In the genomic region with DNA sequence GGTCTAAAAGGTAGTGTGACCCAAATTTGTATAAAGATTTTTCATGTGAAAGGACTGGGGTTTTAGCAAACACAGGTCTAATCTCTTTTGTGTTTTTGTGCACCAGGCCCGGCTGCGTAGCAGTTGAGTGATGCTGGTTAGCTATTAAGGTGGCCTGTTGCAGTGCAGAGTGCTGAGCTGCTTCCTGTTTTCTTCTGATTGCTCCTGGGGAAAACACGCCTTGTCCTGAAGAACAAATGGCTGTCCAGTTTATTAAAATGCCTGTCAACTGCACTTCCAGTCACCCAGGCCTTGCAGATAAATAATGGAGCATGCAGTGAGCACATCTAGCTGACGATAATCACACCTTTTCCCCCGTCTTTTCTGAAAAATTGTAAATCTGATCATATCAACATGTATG, we compare ENCODE assay signal across 8 cellular contexts. TPM values are rescaled to one million over a fixed set of nuclear protein-coding genes. Genes with fewer than 3 reads are reported as not detected.
A peak's percentile ranks its signal among the peaks of the same experiment; 100 is the strongest.
DNase-seq lines count a peak whose midpoint lies in the region; ATAC-seq and TF ChIP-seq lines count a peak whose summit lies in the region.

No MANE protein-coding gene starts in this region.

- intact Hi-C loops in IMR-90 (cut with micrococcal nuclease) (loop anchor here (1.0 to 5.0 kb wide), 4 partner anchors 96 to 1359 kb away; a partner anchor contains a TSS), Panc1 (cut with micrococcal nuclease; ENCODE audit: unreplicated experiment) (loop anchor here (2.0 to 10.0 kb wide), 4 partner anchors 82 to 696 kb away; a partner anchor contains a TSS)

- no peak overlapping the region for H3K18ac ChIP-seq in IMR-90 (ENCODE audit: low read depth, low read length)

- H3K9me3 Mint-ChIP-seq in neural crest cell: no peaks in the 10 kb centered on the region

- no peak overlapping the region for H3K56ac ChIP-seq in IMR-90 (ENCODE audit: extremely low read depth, insufficient read depth, low read length)

- no peak overlapping the region for H3K23ac ChIP-seq in IMR-90 (ENCODE audit: low read depth, low read length)

- no peak overlapping the region for H4K5ac ChIP-seq in IMR-90 (ENCODE audit: low read depth, low read length)

- no peak overlapping the region for H2BK5ac ChIP-seq in IMR-90 (ENCODE audit: low read depth, low read length, poor library complexity, severe bottlenecking)

- no peak overlapping the region for H3K4ac ChIP-seq in IMR-90 (ENCODE audit: low read depth, low read length)

- DNase-seq in IMR-90 (peak; percentile 87), Panc1 (ENCODE audit: low read depth, low spot score) (peak; percentile 87), fibroblast of pulmonary artery (ENCODE audit: low read depth) (peak; percentile 97), neural crest cell (ENCODE audit: low read depth, low spot score) (peak; percentile 45)
- DNase-seq in activated T-helper 1 cell treated with anti-CD3 and anti-CD28 coated beads, Interleukin-2, amount 50 U/mL, for 16 hours (ENCODE audit: low read depth in 1 of 2, low spot score in 1 of 2): peak; percentile 46 to 49

- peaks cover 8% of the 10 kb centered on the region for H3F3A ChIP-seq in DOHH2 (ENCODE audit: control insufficient read depth, insufficient read depth)

- POLR2A ChIA-PET in IMR-90 (lab: Charles Lee; ENCODE audit: unreplicated experiment): no interaction called here
- POLR2A ChIA-PET in Panc1 (lab: Charles Lee): no interaction called here

- no peak overlapping the region for H2BK15ac ChIP-seq in IMR-90 (ENCODE audit: low read depth, low read length)

- H4K20me1 ChIP-seq in DOHH2 (ENCODE audit: control insufficient read depth, insufficient read depth, low read depth, low read length) (no peaks in the 10 kb centered on the region), IMR-90 (ENCODE audit: insufficient read depth, low read length) (no peaks in the 10 kb centered on the region)

- H3K27me3 ChIP-seq in DOHH2 (ENCODE audit: control insufficient read depth, low read length) (no peaks in the 10 kb centered on the region), IMR-90 (ENCODE audit: control insufficient read depth, insufficient read depth, low read length) (no peaks in the 10 kb centered on the region), Panc1 (ENCODE audit: control insufficient read depth, insufficient read depth, low read length) (no peaks in the 10 kb centered on the region)

- H3K79me2 ChIP-seq in DOHH2 (ENCODE audit: control insufficient read depth, low read length): peaks cover 48% of the 10 kb centered on the region

- peaks cover 8% of the 10 kb centered on the region for H3K36me3 Mint-ChIP-seq in neural crest cell (ENCODE audit: low read depth)

- H3K27ac ChIP-seq in DOHH2 (ENCODE audit: low read depth, low read length) (peak overlapping the region; percentile 87), IMR-90 (ENCODE audit: insufficient read depth, low read length) (no peak overlapping the region), Panc1 (ENCODE audit: low read length) (peak overlapping the region; percentile 94), temporal lobe (ENCODE audit: low read depth, low read length) (peak overlapping the region; percentile 96)

- peak overlapping the region; percentile 89 for H3K4me3 ChIP-seq in DOHH2 (ENCODE audit: low read length)
- H3K4me3 ChIP-seq in IMR-90 (ENCODE audit: insufficient read depth, low read depth, low read length): peak overlapping the region; percentile 91
- peak overlapping the region; percentile 83 to 90 for H3K4me3 ChIP-seq in Panc1 (ENCODE audit: low read depth in 2 of 2, low read length in 2 of 2)
- peak overlapping the region; percentile 70 for H3K4me3 ChIP-seq in fibroblast of pulmonary artery (replicated peaks; ENCODE audit: low read depth, low read length)

- no peak overlapping the region for H3K14ac ChIP-seq in IMR-90 (replicated peaks; ENCODE audit: low read depth, low read length)

- in situ Hi-C loops in IMR-90 (cut with MboI; ENCODE audit: low sequenced_read_pairs): loop anchor here (25.0 kb wide), 1 partner anchor 1369 kb away; no protein-coding TSS in a partner anchor
- in situ Hi-C loops in Panc1 (cut with HindIII; ENCODE audit: low pct_unique_long_range_greater_than_20kb, low sequenced_read_pairs): no loop called here

- no TSS peak for BruUV-seq in IMR-90 (replicated peaks; lab: Mats Ljungman, UMichigan)
- no TSS peak for BruUV-seq in Panc1 (replicated peaks; lab: Mats Ljungman, UMichigan)

- no peak overlapping the region for H4K91ac ChIP-seq in IMR-90 (ENCODE audit: insufficient read depth, low read depth, low read length)

- no peak overlapping the region for H3K9ac ChIP-seq in IMR-90 (ENCODE audit: low read depth, low read length)

- H3K4me3 Mint-ChIP-seq in neural crest cell: peak overlapping the region; percentile 98

- no peak overlapping the region for H2BK20ac ChIP-seq in IMR-90 (ENCODE audit: low read depth, low read length)

- peak overlapping the region; percentile 37 to 66; a peak in 2 of 4 replicates for H4K8ac ChIP-seq in IMR-90 (ENCODE audit: low read depth in 2 of 2, low read length in 2 of 2)

- no peaks in the 10 kb centered on the region for H3K9me2 ChIP-seq in DOHH2 (replicated peaks; ENCODE audit: control insufficient read depth, low read length)

- dilution Hi-C loops in IMR-90 (cut with HindIII; ENCODE audit: low sequenced_read_pairs, unreplicated experiment): no loop called here

- CTCF ChIA-PET in IMR-90 (lab: Yijun Ruan, JAX) (interaction anchor here (0.5 kb wide), 1 partner anchor 1395 kb away, joined by 5 read pairs; no protein-coding TSS in a partner anchor), Panc1 (lab: Charles Lee) (no interaction called here)

- H3K9me3 ChIP-seq in DOHH2 (ENCODE audit: control insufficient read depth, insufficient read depth, low read length) (no peaks in the 10 kb centered on the region), IMR-90 (ENCODE audit: control insufficient read depth, insufficient read depth, low read length) (no peaks in the 10 kb centered on the region), Panc1 (ENCODE audit: control insufficient read depth, insufficient read depth, low read depth, low read length) (no peaks in the 10 kb centered on the region)

- H2BK120ac ChIP-seq in IMR-90 (ENCODE audit: low read depth, low read length): no peak overlapping the region

- H3K27ac Mint-ChIP-seq in neural crest cell (ENCODE audit: unreplicated experiment): peak overlapping the region; percentile 98

- TF ChIP-seq RAD21 in IMR-90 (IDR thresholded peaks at IDR 0.05; ENCODE audit: low read length): no peak

- peak overlapping the region; percentile 65 for H2AFZ ChIP-seq in IMR-90 (replicated peaks; ENCODE audit: low read length, poor library complexity)

- TF ChIP-seq POLR2A in IMR-90 (IDR thresholded peaks at IDR 0.05; ENCODE audit: low read depth, low read length): no peak

- H3K9me1 ChIP-seq in IMR-90 (ENCODE audit: insufficient read depth, low read length): no peaks in the 10 kb centered on the region

- H3K4me2 ChIP-seq in DOHH2 (ENCODE audit: low read length): peak overlapping the region; percentile 67
- peak overlapping the region; percentile 98 for H3K4me2 ChIP-seq in IMR-90 (ENCODE audit: low read depth, low read length)

- H3K4me1 ChIP-seq in DOHH2 (ENCODE audit: control insufficient read depth, low read length): peaks cover 18% of the 10 kb centered on the region
- no peaks in the 10 kb centered on the region for H3K4me1 ChIP-seq in IMR-90 (ENCODE audit: control insufficient read depth, insufficient read depth, low read length)
- H3K4me1 ChIP-seq in Panc1 (ENCODE audit: control insufficient read depth, insufficient read depth, low read length): peaks cover 8% of the 10 kb centered on the region; the same call in 1 of the 2 replicates

- H2AK9ac ChIP-seq in IMR-90 (replicated peaks; ENCODE audit: low read depth, low read length, poor library complexity): no peak overlapping the region

- no peak overlapping the region for H2AK5ac ChIP-seq in IMR-90 (ENCODE audit: low read depth, low read length)

- no peaks in the 10 kb centered on the region for H3K27me3 Mint-ChIP-seq in neural crest cell (ENCODE audit: low read depth)

- H3K36me3 ChIP-seq in DOHH2 (ENCODE audit: control insufficient read depth, low read length) (peaks cover 44% of the 10 kb centered on the region), IMR-90 (ENCODE audit: control insufficient read depth, insufficient read depth, low read length) (no peaks in the 10 kb centered on the region), Panc1 (ENCODE audit: control insufficient read depth, insufficient read depth, low read length) (peaks cover 2% of the 10 kb centered on the region; the same call in 1 of the 2 replicates)

- TF ChIP-seq CTCF in DOHH2 (IDR thresholded peaks at IDR 0.05; ENCODE audit: low read depth, low read length, poor library complexity, severe bottlenecking) (no peak), IMR-90 (conservative IDR thresholded peaks at IDR 0.05; ENCODE audit: low read depth, low read length) (no peak), Panc1 (IDR thresholded peaks at IDR 0.05) (no peak), fibroblast of pulmonary artery (IDR thresholded peaks at IDR 0.05; ENCODE audit: low read length, missing control alignments) (no peak), neural crest cell (conservative IDR thresholded peaks at IDR 0.05) (no peak)

- peaks cover 37% of the 10 kb centered on the region for H3K4me1 Mint-ChIP-seq in neural crest cell

- WGBS in IMR-90 (ENCODE audit: extremely low coverage in 2 of 2, insufficient read length in 1 of 2), 2 experiments: no CpG with 5 or more reads among the region's 5 CpGs

- H3K79me1 ChIP-seq in IMR-90 (ENCODE audit: low read depth in 1 of 2, low read length in 2 of 2): peaks cover 9 to 22% of the 10 kb centered on the region in 2 experiments; a peak in 2 of 4 replicates

- ATAC-seq in GM21619 (IDR thresholded peaks at IDR 0.05; ENCODE audit: unreplicated experiment) (peak; percentile 67), IMR-90 (ENCODE audit: low read depth) (peak; percentile 19), Panc1 (peak; percentile 86)

RNA-seq across cellular contexts. Expression of a gene that starts 1.8 kb away (rescaled TPM):
- total RNA-seq in IMR-90 (2012; rRNA removed): 3.4 and 4.4 TPM in 2 replicates
- polyA plus RNA-seq in IMR-90 (2012; rRNA removed): 11.3 and 14.3 TPM in 2 replicates
- 5.6 and 7.5 TPM in 2 replicates for polyA plus RNA-seq in IMR-90 (2012; cell fraction: cytosol; rRNA removed)
- 3.0 and 6.5 TPM in 2 replicates for polyA plus RNA-seq in IMR-90 (2012; cell fraction: nucleus; rRNA removed; ENCODE audit: low replicate concordance)
- 40.6 TPM for total RNA-seq in Panc1 (2021; ENCODE audit: unreplicated experiment)
- polyA plus RNA-seq in Panc1 (2012; ENCODE audit: insufficient read length): 29.1 TPM
- 32.5 and 40.4 TPM in 2 replicates for total RNA-seq in neural crest cell
- 20.2 TPM for total RNA-seq in temporal lobe

RNA-seq across cellular contexts. Expression of a gene that starts 19.3 kb away (rescaled TPM):
- total RNA-seq in IMR-90 (2012; rRNA removed) (not detected in 2 replicates), Panc1 (2021; ENCODE audit: unreplicated experiment) (not detected), neural crest cell (not detected in 2 replicates), temporal lobe (not detected)
- not detected in 2 replicates for polyA plus RNA-seq in IMR-90 (2012; rRNA removed)
- not detected in 2 replicates for polyA plus RNA-seq in IMR-90 (2012; cell fraction: cytosol; rRNA removed)
- not detected in 2 replicates for polyA plus RNA-seq in IMR-90 (2012; cell fraction: nucleus; rRNA removed; ENCODE audit: low replicate concordance)
- polyA plus RNA-seq in Panc1 (2012; ENCODE audit: insufficient read length): not detected

RNA-seq across cellular contexts. Expression of a gene that starts 21.1 kb away (rescaled TPM):
- 17.6 and 20.6 TPM in 2 replicates for total RNA-seq in IMR-90 (2012; rRNA removed)
- 6.5 and 7.0 TPM in 2 replicates for polyA plus RNA-seq in IMR-90 (2012; rRNA removed)
- polyA plus RNA-seq in IMR-90 (2012; cell fraction: cytosol; rRNA removed): 3.4 and 3.7 TPM in 2 replicates
- 1.2 and 2.1 TPM in 2 replicates for polyA plus RNA-seq in IMR-90 (2012; cell fraction: nucleus; rRNA removed; ENCODE audit: low replicate concordance)
- total RNA-seq in Panc1 (2021; ENCODE audit: unreplicated experiment): 28.2 TPM
- 14.2 TPM for polyA plus RNA-seq in Panc1 (2012; ENCODE audit: insufficient read length)
- total RNA-seq in neural crest cell: 12.3 and 12.5 TPM in 2 replicates
- 17.9 TPM for total RNA-seq in temporal lobe

RNA-seq across cellular contexts. Expression of a gene that starts 43.5 kb away (rescaled TPM):
- total RNA-seq in IMR-90 (2012; rRNA removed): not detected in 2 replicates
- polyA plus RNA-seq in IMR-90 (2012; rRNA removed): not detected in 2 replicates
- polyA plus RNA-seq in IMR-90 (2012; cell fraction: cytosol; rRNA removed): not detected in 2 replicates
- polyA plus RNA-seq in IMR-90 (2012; cell fraction: nucleus; rRNA removed; ENCODE audit: low replicate concordance): not detected in 2 replicates
- total RNA-seq in Panc1 (2021; ENCODE audit: unreplicated experiment): not detected
- not detected for polyA plus RNA-seq in Panc1 (2012; ENCODE audit: insufficient read length)
- not detected in 2 replicates for total RNA-seq in neural crest cell
- total RNA-seq in temporal lobe: not detected

Comparison
In these comparisons a context has a peak if more than half of its experiments do, and no peak if none do; other contexts are left out.
1. ATAC-seq: peak in every context shown above with its lines; median percentile 86 in Panc1; 67 in GM21619; 19 in IMR-90.
2. DNase-seq: peak in every context shown above with its lines; median percentile 97 in fibroblast of pulmonary artery; 87 in IMR-90; 87 in Panc1; 48 in activated T-helper 1 cell treated with anti-CD3 and anti-CD28 coated beads, Interleukin-2, amount 50 U/mL, for 16 hours; 45 in neural crest cell.